19 cellular contexts compared by ENCODE assay signal in genomic region chr15:48774484-48774883, GRCh38. TPM values are rescaled to one million over a fixed set of nuclear protein-coding genes. Genes with fewer than 3 reads are reported as not detected.
DNase-seq lines count a peak whose midpoint lies in the region; ATAC-seq and TF ChIP-seq lines count a peak whose summit lies in the region.
"Had no signal": no experiment of that assay in that cellular context is flagged by ENCODE, and none has a peak within 500 bp of the region (broad histone marks: within the 10 kb centered on the region; RNA-seq: fewer than 3 reads in every experiment).

No MANE protein-coding gene starts in this region.

- no peaks in the 10 kb centered on the region for H4K20me1 ChIP-seq in GM23338 (replicated peaks; ENCODE audit: insufficient read depth)

- H3K27me3 ChIP-seq in brain microvascular endothelial cell (replicated peaks) (no peaks in the 10 kb centered on the region), GM23338 (ENCODE audit: insufficient read depth) (no peaks in the 10 kb centered on the region), SJCRH30 (no peaks in the 10 kb centered on the region), endodermal cell (ENCODE audit: control insufficient read depth, insufficient read depth, low read length, poor library complexity, severe bottlenecking) (no peaks in the 10 kb centered on the region)

- H3K4me3 Mint-ChIP-seq in GM23338: no peak overlapping the region
- no peak overlapping the region for H3K4me3 Mint-ChIP-seq in endodermal cell
- H3K4me3 Mint-ChIP-seq: CD14-positive monocyte had no signal

- H2AFZ ChIP-seq in GM23338: no peak overlapping the region

- H3K27me3 Mint-ChIP-seq in GM23338 (ENCODE audit: insufficient read depth, low read depth, poor library complexity) (no peaks in the 10 kb centered on the region), endodermal cell (ENCODE audit: insufficient read depth) (no peaks in the 10 kb centered on the region)

- in situ Hi-C loops in brain microvascular endothelial cell (cut with HindIII; ENCODE audit: low pct_ligation_motif_present, low sequenced_read_pairs): no loop called here

- H3K4me3 ChIP-seq in brain microvascular endothelial cell (ENCODE audit: low read depth, low read length): no peak overlapping the region
- H3K4me3 ChIP-seq in GM23338: no peak overlapping the region
- H3K4me3 ChIP-seq in SJCRH30: no peak overlapping the region
- no peak overlapping the region for H3K4me3 ChIP-seq in endodermal cell (ENCODE audit: low read length)

- H3K4me2 ChIP-seq in GM23338: no peak overlapping the region
- H3K4me2 ChIP-seq: KMS-11 had no signal

- TF ChIP-seq CTCF in brain microvascular endothelial cell (IDR thresholded peaks at IDR 0.05; ENCODE audit: low read depth, low read length, missing control alignments) (no peak), GM23338 (conservative IDR thresholded peaks at IDR 0.05; ENCODE audit: low read depth in 2 of 2) (no peak), endodermal cell (conservative IDR thresholded peaks at IDR 0.05) (no peak)

- no peaks in the 10 kb centered on the region for H3K36me3 ChIP-seq in brain microvascular endothelial cell (replicated peaks)
- 0 out of 2 replicates have a peak, but pooled peaks cover under 1% of the 10 kb centered on the region for H3K36me3 ChIP-seq in GM23338 (ENCODE audit: insufficient read depth)
- H3K36me3 ChIP-seq in SJCRH30: peaks cover 39% of the 10 kb centered on the region
- no peaks in the 10 kb centered on the region for H3K36me3 ChIP-seq in endodermal cell (ENCODE audit: control insufficient read depth, insufficient read depth, low read length)

- DNase-seq in HCEC 1CT (peak; percentile 17), NCI-H226 (peak; percentile 9), brain microvascular endothelial cell (peak; percentile 15), GM23338 (ENCODE audit: low spot score) (no peak), SJCRH30 (no peak), pons (ENCODE audit: low spot score) (no peak), endodermal cell (no peak)
- DNase-seq: DMS79 treated with DMSO at 0.1 percent for 48 hours, GDM1, NCI-H1417 treated with DMSO at 0.1 percent for 48 hours, NCI-H1930, NCI-H345, NCI-H524 treated with DMSO at 0.1 percent for 48 hours, PC-3, SIG-M5 had no signal

- ATAC-seq in GM23338: no peak
- ATAC-seq: HCT116, PC-3 had no signal

- no peaks in the 10 kb centered on the region for H3F3A ChIP-seq in GM23338 (replicated peaks; ENCODE audit: low read depth)

- no peak overlapping the region for H3K9ac ChIP-seq in endodermal cell (ENCODE audit: extremely low read depth, low read length, poor library complexity, severe bottlenecking)
- H3K9ac ChIP-seq: KMS-11 had no signal

- no peak overlapping the region for H3K27ac ChIP-seq in brain microvascular endothelial cell
- H3K27ac ChIP-seq in GM23338 (ENCODE audit: low read depth): no peak overlapping the region
- no peak overlapping the region for H3K27ac ChIP-seq in SJCRH30
- no peak overlapping the region for H3K27ac ChIP-seq in endodermal cell (ENCODE audit: low read depth, low read length)
- H3K27ac ChIP-seq: KMS-11, RWPE1 had no signal

- H3K36me3 Mint-ChIP-seq in GM23338 (ENCODE audit: low read depth) (no peaks in the 10 kb centered on the region), endodermal cell (ENCODE audit: low read depth) (no peaks in the 10 kb centered on the region)

- H3K9me3 ChIP-seq in SJCRH30 (replicated peaks) (no peaks in the 10 kb centered on the region), endodermal cell (ENCODE audit: control insufficient read depth, low read length) (no peaks in the 10 kb centered on the region)

- H3K9me3 Mint-ChIP-seq in GM23338 (no peaks in the 10 kb centered on the region), endodermal cell (no peaks in the 10 kb centered on the region)

- H3K27ac Mint-ChIP-seq in GM23338 (no peak overlapping the region), endodermal cell (no peak overlapping the region)

- H3K4me1 ChIP-seq in GM23338 (ENCODE audit: insufficient read depth) (no peaks in the 10 kb centered on the region), SJCRH30 (no peaks in the 10 kb centered on the region), endodermal cell (ENCODE audit: control insufficient read depth, insufficient read depth, low read length) (peaks cover 2% of the 10 kb centered on the region)

- H3K79me2 ChIP-seq in GM23338 (replicated peaks; ENCODE audit: insufficient read depth): no peaks in the 10 kb centered on the region

- H3K9me2 ChIP-seq in GM23338 (ENCODE audit: insufficient read depth): no peaks in the 10 kb centered on the region

- H3K4me1 Mint-ChIP-seq in GM23338 (peaks cover 7% of the 10 kb centered on the region; the same call in 2 of the 3 replicates), endodermal cell (peaks cover 18% of the 10 kb centered on the region)
- H3K4me1 Mint-ChIP-seq: CD14-positive monocyte had no signal

- 60 to 96% methylated on average over 1 of the region's 1 CpG for WGBS in endodermal cell (ENCODE audit: insufficient coverage in 1 of 2, insufficient read length in 1 of 2), 2 experiments

TF ChIP-seq in GM23338, 12 proteins besides CTCF, POLR2A, EP300 and RAD21 (continues in another document):
- TF ChIP-seq POLR2AphosphoS5 (IDR thresholded peaks at IDR 0.05; ENCODE audit: low read depth) (no peak), JUNB (IDR thresholded peaks at IDR 0.05; ENCODE audit: unreplicated experiment) (no peak), NANOG (IDR thresholded peaks at IDR 0.05; ENCODE audit: borderline replicate concordance) (no peak), STAT1 (IDR thresholded peaks at IDR 0.05; ENCODE audit: unreplicated experiment) (no peak), ZNF462 (CRISPR knock-in tag; IDR thresholded peaks at IDR 0.05) (no peak), CREB1 (CRISPR knock-in tag; IDR thresholded peaks at IDR 0.05; ENCODE audit: low read depth) (no peak), EZH2phosphoT487 (IDR thresholded peaks at IDR 0.05; ENCODE audit: unreplicated experiment) (no peak), EZH2 (IDR thresholded peaks at IDR 0.05; ENCODE audit: low read depth, unreplicated experiment) (no peak), ZNF114 (CRISPR knock-in tag; IDR thresholded peaks at IDR 0.05) (no peak), ZNF331 (CRISPR knock-in tag; IDR thresholded peaks at IDR 0.05; ENCODE audit: low read depth) (no peak)

RNA-seq across cellular contexts. Expression of gene CEP152, which starts 36.4 kb away (rescaled TPM):
- 12.4 and 14.6 TPM in 2 replicates for total RNA-seq in GM23338 (2014; rRNA removed; shearing (Covaris generic))
- 16.4 and 30.5 TPM in 2 replicates for polyA plus RNA-seq in GM23338 (2016; fragmentation: Nextera tagmentation; extraction: Ambion mirVana)
- 23.1 and 31.8 TPM in 2 replicates for total RNA-seq in SJCRH30 (2014; rRNA removed; shearing (Covaris generic))
- total RNA-seq in endodermal cell: 10 to 100 TPM; 12.3 to 19.1 TPM
- polyA plus RNA-seq in endodermal cell (2013, experiment 1 of 2): 12.5 TPM
- 12.8 TPM for polyA plus RNA-seq in endodermal cell (2013, experiment 2 of 2)

Comparison
In these comparisons a context has a peak if more than half of its experiments do, and no peak if none do; other contexts are left out.
1. DNase-seq: peak in HCEC 1CT (single experiment), NCI-H226 (single experiment) and brain microvascular endothelial cell (single experiment); none in GM23338 (single experiment), SJCRH30 (0 of 2), pons (single experiment) and endodermal cell (single experiment).